4 cellular contexts compared by ENCODE assay signal in the genomic region with DNA sequence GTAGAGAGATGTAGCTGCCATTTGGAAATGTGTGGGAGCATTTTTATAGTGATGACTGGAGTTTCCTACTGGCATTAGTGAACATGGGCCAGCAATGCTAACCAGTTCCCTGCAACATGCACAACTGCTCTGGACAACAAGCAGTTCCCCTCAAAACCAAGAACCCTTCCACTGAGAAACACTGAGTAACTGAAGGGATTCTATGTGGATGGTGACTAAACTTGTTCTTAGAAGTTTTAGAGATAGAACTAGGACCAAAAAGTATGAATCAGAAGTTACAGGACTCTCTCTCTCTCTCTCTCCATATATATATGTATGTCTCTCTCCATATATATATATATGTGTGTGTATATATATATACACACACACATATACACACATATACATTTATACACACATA. TPM values are rescaled to one million over a fixed set of nuclear protein-coding genes. Genes with fewer than 3 reads are reported as not detected.
"Had no signal": no experiment of that assay in that cellular context is flagged by ENCODE, and none has a peak within 500 bp of the region (broad histone marks: within the 10 kb centered on the region; RNA-seq: fewer than 3 reads in every experiment).

No MANE protein-coding gene starts in this region.

- H3K4me3 ChIP-seq: GM12878 had no signal

- ATAC-seq: GM12878 had no signal

- DNase-seq: GDM1, GF-D8 had no signal

RNA-seq across cellular contexts. Expression of a gene that starts 7.9 kb away (rescaled TPM):
- total RNA-seq: G401, GM12878 had no signal
- polyA plus RNA-seq: GM12878 had no signal

RNA-seq across cellular contexts. Expression of a gene that starts 38.0 kb away (rescaled TPM):
- total RNA-seq: G401 had no signal
